ENCODE assay signal across 24 cellular contexts in genomic region chr15:43046484-43046883, GRCh38.
"Had no signal": no experiment of that assay in that cellular context is flagged by ENCODE, and none has a peak within 500 bp of the region (broad histone marks: within the 10 kb centered on the region; RNA-seq: fewer than 3 reads in every experiment).

No MANE protein-coding gene starts in this region.

- H3K4me2 ChIP-seq: hepatocyte had no signal

- H3K9me3 ChIP-seq: esophagus muscularis mucosa, gastroesophageal sphincter, heart left ventricle, left ventricle myocardium inferior, lower lobe of right lung had no signal

- H2AFZ ChIP-seq: hepatocyte had no signal

- H3K27me3 Mint-ChIP-seq: naive thymus-derived CD4-positive, alpha-beta T cell had no signal

- H3K79me2 ChIP-seq: hepatocyte had no signal

- ATAC-seq: foreskin keratinocyte; gastroesophageal sphincter; heart left ventricle; left colon; left lobe of liver; lower lobe of right lung; naive thymus-derived CD4-positive, alpha-beta T cell had no signal

- DNase-seq: dorsolateral prefrontal cortex; effector CD4-positive, alpha-beta T cell; effector memory CD4-positive, alpha-beta T cell; foreskin keratinocyte; heart left ventricle; hypothalamus; immature natural killer cell; islet precursor cell; kidney; kidney glomerular epithelial cell; left colon; left ventricle myocardium inferior; lower lobe of right lung; mesendoderm; midbrain; naive thymus-derived CD4-positive, alpha-beta T cell had no signal

- H3K4me3 Mint-ChIP-seq: immature natural killer cell; naive thymus-derived CD4-positive, alpha-beta T cell had no signal

- H3K27me3 ChIP-seq: dorsolateral prefrontal cortex, esophagus muscularis mucosa, foreskin keratinocyte, gastroesophageal sphincter, heart left ventricle, hepatocyte had no signal

- H3K4me1 ChIP-seq: foreskin keratinocyte, gastroesophageal sphincter, heart left ventricle, lower lobe of right lung had no signal

- H3K9me3 Mint-ChIP-seq: immature natural killer cell had no signal

- H3K27ac ChIP-seq: coronary artery, dorsolateral prefrontal cortex, esophagus muscularis mucosa, foreskin keratinocyte, gastroesophageal sphincter, heart left ventricle, hepatocyte, left ventricle myocardium inferior, lower lobe of right lung had no signal

- FAIRE-seq: colon, endothelial cell of umbilical vein, frontal cortex, kidney had no signal

- H3K4me3 ChIP-seq: coronary artery, dorsolateral prefrontal cortex, esophagus muscularis mucosa, gastroesophageal sphincter, heart left ventricle, hepatocyte, left ventricle myocardium inferior, lower lobe of right lung had no signal
